Comparison of ENCODE assay signal across 8 cellular contexts in genomic region chr10:120514035-120514620, GRCh38. TPM values are rescaled to one million over a fixed set of nuclear protein-coding genes. Genes with fewer than 3 reads are reported as not detected.
DNase-seq lines count a peak whose midpoint lies in the region; ATAC-seq and TF ChIP-seq lines count a peak whose summit lies in the region.

No MANE protein-coding gene starts in this region.

- no peaks in the 10 kb centered on the region for H3K79me1 ChIP-seq in mesendoderm (ENCODE audit: low read length)

- H3K18ac ChIP-seq in mesendoderm (ENCODE audit: low read length), result no peak overlapping the region

- in situ Hi-C loops in astrocyte of the cerebellum (cut with HindIII; ENCODE audit: low sequenced_read_pairs), result no loop called here

- H3K27me3 ChIP-seq in MM.1S (replicated peaks; ENCODE audit: insufficient read depth, low read length) (no peaks in the 10 kb centered on the region), mesendoderm (ENCODE audit: insufficient read depth, low read length, poor library complexity) (no peaks in the 10 kb centered on the region)

- H4K8ac ChIP-seq in mesendoderm (ENCODE audit: low read depth, low read length), result no peak overlapping the region

- H2BK120ac ChIP-seq in mesendoderm (ENCODE audit: low read depth, low read length), result no peak overlapping the region

- H2BK15ac ChIP-seq in mesendoderm (replicated peaks; ENCODE audit: low read depth), result no peak overlapping the region

- H3F3A ChIP-seq in MM.1S (ENCODE audit: insufficient read depth, low read length), result no peaks in the 10 kb centered on the region

- H2AK5ac ChIP-seq in mesendoderm (ENCODE audit: low read length), result no peak overlapping the region

- H3K4me2 ChIP-seq in MM.1S (ENCODE audit: low read depth, low read length) (no peak overlapping the region), mesendoderm (ENCODE audit: low read length) (no peak overlapping the region)

- H3K9ac ChIP-seq in MM.1S (ENCODE audit: low read length) (no peak overlapping the region), mesendoderm (ENCODE audit: low read length) (no peak overlapping the region)

- TF ChIP-seq CTCF in GM10266 (IDR thresholded peaks at IDR 0.05; ENCODE audit: control insufficient read depth, insufficient read depth, low read depth, missing control alignments) (no peak), MM.1S (IDR thresholded peaks at IDR 0.05; ENCODE audit: low read length) (no peak), astrocyte of the cerebellum (IDR thresholded peaks at IDR 0.05; ENCODE audit: low read depth, low read length, missing control alignments) (no peak)

- H3K9me2 ChIP-seq in MM.1S (replicated peaks; ENCODE audit: insufficient read depth, low read length), result no peaks in the 10 kb centered on the region

- H4K5ac ChIP-seq in mesendoderm (ENCODE audit: low read length), result no peak overlapping the region

- no peak overlapping the region for H2AFZ ChIP-seq in MM.1S (ENCODE audit: low read length)

- no peak overlapping the region for H3K56ac ChIP-seq in mesendoderm (ENCODE audit: low read length)

- DNase-seq in GM10266 (ENCODE audit: extremely low spot score) (peak; percentile 28), MM.1S (peak; percentile 36), astrocyte of the cerebellum (ENCODE audit: low read depth) (peak; percentile 40), mesendoderm (peak; percentile 84), NCI-H2196 (lab: John Stamatoyannopoulos, UW; ENCODE audit: unreplicated experiment) (no peak), posterior cingulate gyrus (no peak), NCI-H1694 (lab: John Stamatoyannopoulos, UW) (no peak)

- no peak overlapping the region for H3K23ac ChIP-seq in mesendoderm (ENCODE audit: low read length)

- intact Hi-C loops in posterior cingulate gyrus (cut with DNase I), result no loop called here

- H3K4me3 ChIP-seq in MM.1S (ENCODE audit: low read length) (no peak overlapping the region), astrocyte of the cerebellum (ENCODE audit: low read depth, low read length) (no peak overlapping the region), mesendoderm (ENCODE audit: low read length) (no peak overlapping the region)

- no peak for ATAC-seq in HG03135 (IDR thresholded peaks at IDR 0.05; ENCODE audit: unreplicated experiment)

- no peak overlapping the region for H3K4ac ChIP-seq in mesendoderm (ENCODE audit: low read depth, low read length)

- WGBS in mesendoderm (ENCODE audit: extremely low coverage, insufficient coverage, low lambda C conversion rate), result no CpG with 5 or more reads among the region's 11 CpGs

- no peaks in the 10 kb centered on the region for H3K9me3 ChIP-seq in MM.1S (replicated peaks; ENCODE audit: insufficient read depth, low read length)

- H4K20me1 ChIP-seq in MM.1S (ENCODE audit: insufficient read depth, low read length), result no peaks in the 10 kb centered on the region

- H3K79me2 ChIP-seq in MM.1S (ENCODE audit: low read length) (no peaks in the 10 kb centered on the region), mesendoderm (ENCODE audit: control insufficient read depth, insufficient read depth, low read length) (no peaks in the 10 kb centered on the region)

- H2BK5ac ChIP-seq in mesendoderm (ENCODE audit: low read length), result no peak overlapping the region

- H3K27ac ChIP-seq in MM.1S (ENCODE audit: low read length) (no peak overlapping the region), mesendoderm (ENCODE audit: low read depth, low read length) (no peak overlapping the region)

- H3K36me3 ChIP-seq in MM.1S (replicated peaks; ENCODE audit: insufficient read depth, low read length) (no peaks in the 10 kb centered on the region), mesendoderm (ENCODE audit: control insufficient read depth, insufficient read depth, low read length) (no peaks in the 10 kb centered on the region)

- H3K4me1 ChIP-seq in MM.1S (ENCODE audit: low read length) (no peaks in the 10 kb centered on the region), mesendoderm (ENCODE audit: control insufficient read depth, low read depth, low read length) (no peaks in the 10 kb centered on the region)

RNA-seq across cellular contexts. Expression of gene PLPP4, which starts 57.1 kb away (rescaled TPM):
- 0.32 TPM for polyA plus RNA-seq in mesendoderm (2013, experiment 1 of 2)
- polyA plus RNA-seq in mesendoderm (2013, experiment 2 of 2), result 0.31 TPM

Comparison
In these comparisons a context has a peak if more than half of its experiments do, and no peak if none do; other contexts are left out.
1. DNase-seq: peak in GM10266 (single experiment), MM.1S (single experiment), astrocyte of the cerebellum (single experiment) and mesendoderm (single experiment); none in NCI-H2196 (single experiment), posterior cingulate gyrus (0 of 10) and NCI-H1694 (single experiment).